In the genomic region with DNA sequence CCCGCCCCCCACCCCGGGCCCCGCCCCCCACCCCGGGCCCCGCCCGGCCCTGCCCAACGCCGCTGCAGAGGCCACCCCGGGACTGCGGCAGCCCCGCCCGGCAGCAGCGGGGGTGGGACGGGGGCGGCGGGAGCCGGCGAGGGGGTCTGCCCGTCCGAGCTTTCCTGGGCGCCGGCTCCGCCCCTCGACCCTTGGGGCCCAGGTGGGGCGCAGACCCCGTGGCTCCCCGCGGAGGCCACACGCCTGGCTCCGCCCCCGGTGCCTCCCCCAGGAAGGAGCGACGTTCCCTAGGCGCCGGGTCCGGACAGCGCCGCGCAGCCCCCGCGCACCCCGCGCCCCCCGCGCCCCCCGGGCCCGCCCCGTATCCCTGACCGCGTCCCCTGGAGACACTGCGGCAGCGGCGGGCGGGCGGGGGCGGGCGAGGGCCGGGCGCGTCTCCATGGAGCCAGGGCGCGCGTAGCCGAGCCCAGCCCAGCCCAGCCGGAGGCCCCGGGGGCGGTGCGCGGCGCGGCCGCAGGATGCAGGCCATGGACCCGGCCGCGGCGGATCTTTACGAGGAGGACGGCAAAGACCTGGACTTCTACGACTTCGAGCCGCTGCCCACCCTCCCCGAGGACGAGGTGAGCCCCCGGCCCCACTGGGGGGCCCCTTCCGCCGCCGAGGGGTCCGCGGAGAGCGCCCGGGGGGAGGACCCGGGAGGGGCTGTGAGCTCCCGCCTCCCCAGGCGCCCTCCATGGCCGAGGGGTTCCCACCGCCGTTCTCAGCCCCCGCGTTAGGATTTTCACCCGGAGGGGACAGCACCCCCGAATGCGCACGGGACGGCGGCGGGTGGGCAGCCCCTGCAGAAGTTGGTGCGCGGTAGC, we compare ENCODE assay signal across 8 cellular contexts. TPM values are rescaled to one million over a fixed set of nuclear protein-coding genes. Genes with fewer than 3 reads are reported as not detected.
DNase-seq lines count a peak whose midpoint lies in the region; ATAC-seq and TF ChIP-seq lines count a peak whose summit lies in the region.

A gene with protein sequence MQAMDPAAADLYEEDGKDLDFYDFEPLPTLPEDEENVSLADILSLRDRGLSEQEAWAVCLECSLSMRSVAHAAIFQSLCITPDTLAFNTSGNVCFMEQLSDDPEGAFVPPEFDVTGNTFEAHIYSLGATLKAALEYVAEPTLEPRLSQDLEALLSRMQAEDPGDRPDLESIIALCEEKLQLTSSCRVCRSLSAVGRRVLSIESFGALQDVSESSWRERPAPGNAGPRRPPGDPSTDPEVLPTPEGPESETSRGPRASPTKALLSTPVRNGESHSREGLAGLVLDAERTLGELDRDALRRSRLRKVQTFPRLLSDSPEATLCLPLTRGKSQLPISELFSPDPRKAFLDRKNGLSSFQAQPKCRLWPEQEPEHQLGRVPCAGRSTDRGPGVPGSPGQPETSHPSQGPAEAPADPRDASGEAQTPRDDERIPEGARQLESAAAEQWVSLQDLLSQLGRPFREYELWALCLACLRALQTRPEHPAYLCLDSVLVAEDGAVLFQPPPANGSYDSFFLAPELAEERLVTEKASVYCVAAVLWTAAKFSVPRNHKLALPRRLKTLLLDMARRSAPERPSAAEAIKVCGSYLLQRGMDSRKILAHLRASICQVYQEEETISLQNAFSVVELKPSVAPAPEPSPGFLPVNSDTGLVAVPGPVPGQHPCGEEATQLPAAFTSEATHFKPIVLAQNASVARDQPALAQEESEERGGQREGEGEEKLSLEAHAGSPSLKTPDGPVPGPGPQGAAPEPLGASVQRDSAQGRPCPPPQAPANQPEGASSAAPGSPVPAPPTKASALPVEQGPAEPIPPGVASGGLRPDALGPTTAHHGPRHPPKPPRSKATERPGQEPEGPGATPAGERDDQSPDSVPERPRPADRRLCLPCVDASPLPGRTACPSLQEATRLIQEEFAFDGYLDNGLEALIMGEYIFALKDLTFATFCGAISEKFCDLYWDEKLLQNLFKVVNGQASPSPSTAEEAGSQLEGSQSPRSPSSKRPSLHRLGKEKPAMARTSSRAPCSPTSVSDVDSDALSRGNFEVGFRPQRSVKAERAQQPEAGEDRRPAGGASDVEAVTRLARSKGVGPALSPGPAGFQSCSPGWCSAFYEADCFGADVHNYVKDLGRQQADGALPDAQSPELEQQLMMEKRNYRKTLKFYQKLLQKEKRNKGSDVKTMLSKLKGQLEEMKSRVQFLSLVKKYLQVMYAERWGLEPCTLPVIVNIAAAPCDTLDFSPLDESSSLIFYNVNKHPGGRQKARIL (N-terminal part only) (plus strand): TSS at position 270 of the 863 bp plus-strand sequence. CDS start 249 bp downstream, at position 519.

- H3K4me3 ChIP-seq in retinal pigment epithelial cell (ENCODE audit: low read length), result peak within 1 kb of the TSS; percentile 40

- ATAC-seq in left ventricle myocardium superior, result peak; percentile 48

- TF ChIP-seq CTCF in retinal pigment epithelial cell (conservative IDR thresholded peaks at IDR 0.05; ENCODE audit: low read depth, low read length), result no peak

- DNase-seq in activated CD4-positive, alpha-beta T cell treated with anti-CD3 and anti-CD28 coated beads, Interleukin-2, amount 50 U/mL, for 48 hours, result peak; percentile 16 to 18
- no peak for DNase-seq in activated CD4-positive, alpha-beta T cell treated with anti-CD3 and anti-CD28 coated beads for 1 hour
- DNase-seq in activated T-cell treated with anti-CD3 and anti-CD28 coated beads, Interleukin-2, amount 50 U/mL, for 48 hours, result peak; percentile 41 to 53
- peak; percentile 37 for DNase-seq in left ventricle myocardium superior
- no peak for DNase-seq in retinal pigment epithelial cell (ENCODE audit: low read depth)
- no peak for DNase-seq in NOMO-1 treated with dmso at 0.1 percent for 144 hours (lab: John Stamatoyannopoulos, UW; ENCODE audit: unreplicated experiment)
- DNase-seq in NCI-H187 treated with DMSO at 0.1 percent for 48 hours (lab: John Stamatoyannopoulos, UW), result no peak
- no peak for DNase-seq in OCI-M2 (lab: John Stamatoyannopoulos, UW; ENCODE audit: unreplicated experiment)

- intact Hi-C loops in left ventricle myocardium superior (cut with micrococcal nuclease), result no loop called here

RNA-seq across cellular contexts. Expression of the gene that starts here (rescaled TPM):
- 0.20 TPM for total RNA-seq in left ventricle myocardium superior

Comparison
In these comparisons a context has a peak if more than half of its experiments do, and no peak if none do; other contexts are left out.
1. DNase-seq: peak in activated CD4-positive, alpha-beta T cell treated with anti-CD3 and anti-CD28 coated beads, Interleukin-2, amount 50 U/mL, for 48 hours (2 of 2) and activated T-cell treated with anti-CD3 and anti-CD28 coated beads, Interleukin-2, amount 50 U/mL, for 48 hours (2 of 2); none in activated CD4-positive, alpha-beta T cell treated with anti-CD3 and anti-CD28 coated beads for 1 hour (single experiment), retinal pigment epithelial cell (single experiment), NOMO-1 treated with dmso at 0.1 percent for 144 hours (single experiment), NCI-H187 treated with DMSO at 0.1 percent for 48 hours (single experiment) and OCI-M2 (single experiment).
2. Peak in DNase-seq and ATAC-seq in left ventricle myocardium superior; RNA of the gene not detected or under 1 TPM.